ENCODE assay signal across 8 cellular contexts in the genomic region with DNA sequence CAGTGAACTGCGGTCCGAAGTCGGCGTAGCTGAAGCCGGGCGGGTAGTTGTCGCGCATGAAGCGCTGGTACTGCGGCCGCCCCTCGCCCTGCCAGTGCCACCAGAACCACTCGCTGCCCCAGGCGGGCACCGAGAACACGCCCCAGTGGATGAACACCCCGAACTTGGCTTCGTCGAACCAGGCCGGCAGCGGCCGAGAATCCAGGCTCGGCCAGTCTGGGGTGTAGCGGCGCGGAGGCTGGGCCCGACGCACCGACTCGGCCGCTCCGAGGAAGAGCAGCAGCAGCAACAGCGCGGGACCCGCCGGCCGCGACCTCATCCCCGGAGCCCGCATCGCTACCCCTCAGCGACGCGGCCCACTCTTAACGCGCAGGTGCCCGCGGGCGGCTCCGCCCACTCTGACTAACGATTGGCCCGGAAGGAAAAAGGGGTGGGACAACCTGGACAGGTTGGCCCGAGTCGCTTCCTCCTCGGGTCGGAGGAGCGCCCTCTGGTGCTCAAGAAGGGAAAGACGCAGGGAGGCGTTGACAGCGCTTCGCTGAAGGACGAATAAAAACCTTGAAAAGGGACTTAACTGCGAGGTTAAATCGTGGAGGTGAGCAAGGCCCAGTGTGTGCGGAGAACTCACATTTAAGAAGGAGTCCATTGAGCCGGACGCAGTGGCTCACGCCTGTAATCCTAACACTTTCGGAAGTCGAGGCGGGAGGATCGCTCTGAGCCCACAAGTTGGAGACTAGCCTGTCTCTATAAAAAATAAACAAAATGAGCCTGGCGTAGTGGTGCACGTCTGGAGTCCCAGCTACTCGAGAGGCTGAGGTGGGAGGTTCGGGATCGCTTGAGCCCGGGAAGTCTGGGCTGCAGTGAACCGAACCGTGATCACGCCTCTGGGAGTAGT. TPM values are rescaled to one million over a fixed set of nuclear protein-coding genes. Genes with fewer than 3 reads are reported as not detected.
DNase-seq lines count a peak whose midpoint lies in the region; ATAC-seq and TF ChIP-seq lines count a peak whose summit lies in the region.

Gene FUCA1 (minus strand): TSS at position 338 of the 895 bp plus-strand sequence. CDS start 4 bp downstream, at position 334.

- peak; percentile 92 for DNase-seq in GM12864 (ENCODE audit: low read depth)
- peak; percentile 96 for DNase-seq in NCI-H1105 (lab: John Stamatoyannopoulos, UW)
- DNase-seq in adipocyte (ENCODE audit: low read depth) = peak; percentile 96
- peak; percentile 92 to 95 (median 94) for DNase-seq in heart left ventricle
- DNase-seq in pons (ENCODE audit: low spot score) = peak; percentile 95
- DNase-seq in type B pancreatic cell (ENCODE audit: extremely low spot score, unreplicated experiment) = peak; percentile 93

- no peaks in the 10 kb centered on the region for H3K9me2 ChIP-seq in SU-DHL-6 (replicated peaks; ENCODE audit: insufficient read depth, low read length)

- H3K9ac ChIP-seq in SU-DHL-6 (ENCODE audit: low read length) = peak within 1 kb of the TSS; percentile 65
- H3K9ac ChIP-seq in adipocyte (ENCODE audit: low read length) = peak within 1 kb of the TSS; percentile 69

- H3K27ac ChIP-seq in SU-DHL-6 (ENCODE audit: low read depth, low read length) (peak within 1 kb of the TSS; percentile 72), heart left ventricle (peak within 1 kb of the TSS; percentile 37 to 83 (median 74))

- TF ChIP-seq CTCF in GM12864 (IDR thresholded peaks at IDR 0.05; ENCODE audit: low read depth, low read length, missing control alignments) = peak; percentile 92
- TF ChIP-seq CTCF in SU-DHL-6 (IDR thresholded peaks at IDR 0.05; ENCODE audit: insufficient read depth, low read length, poor library complexity, severe bottlenecking) = peak; percentile 91
- peak; percentile 89 to 99 (median 94) for TF ChIP-seq CTCF in heart left ventricle (IDR thresholded peaks at IDR 0.05)
- peak; percentile 98 for TF ChIP-seq CTCF in type B pancreatic cell (conservative IDR thresholded peaks at IDR 0.05)

- H3K9me3 Mint-ChIP-seq in type B pancreatic cell = no peaks in the 10 kb centered on the region

- 2 to 6% (median 4%) methylated on average over 59 to 81 of the region's 81 CpGs for WGBS in heart left ventricle, 4 donors

- intact Hi-C loops in heart left ventricle (cut with DNase I) = loop anchor here in 9 of 10 donors (2.0 to 10.0 kb wide), 11 partner anchors 41 to 159 kb away; partner anchors contain the start of genes PITHD1 (in 4 of the 9), GALE (in 2 of the 9) and HMGCL (in 2 of the 9)

- H3K27me3 Mint-ChIP-seq in type B pancreatic cell = peaks cover 30% of the 10 kb centered on the region

- ATAC-seq in HG02623 (IDR thresholded peaks at IDR 0.05; ENCODE audit: unreplicated experiment) (peak; percentile 92), heart left ventricle (peak; percentile 95 to 99 (median 99))

- H3K79me2 ChIP-seq in SU-DHL-6 (ENCODE audit: insufficient read depth, low read length) = peaks cover 13% of the 10 kb centered on the region; the same call in 1 of the 2 replicates

- H3K4me3 ChIP-seq in GM12864 (ENCODE audit: low read depth, low read length) (peak within 1 kb of the TSS; percentile 61), SU-DHL-6 (ENCODE audit: insufficient read depth, low read length, poor library complexity, severe bottlenecking) (peak within 1 kb of the TSS; percentile 59), adipocyte (ENCODE audit: low read length) (peak within 1 kb of the TSS; percentile 85), heart left ventricle (peak within 1 kb of the TSS; percentile 62 to 98 (median 84))

- peaks cover 7% of the 10 kb centered on the region; the same call in 1 of the 2 replicates for H3F3A ChIP-seq in SU-DHL-6 (ENCODE audit: insufficient read depth)

- H3K36me3 ChIP-seq in SU-DHL-6 (ENCODE audit: low read length) = peaks cover 2% of the 10 kb centered on the region; the same call in 1 of the 2 replicates
- no peaks in the 10 kb centered on the region for H3K36me3 ChIP-seq in adipocyte (ENCODE audit: control insufficient read depth, insufficient read depth, low read length, severe bottlenecking)
- H3K36me3 ChIP-seq in heart left ventricle = peaks cover 0 to 22% (median 18%) of the 10 kb centered on the region in 9 donors

- H3K9me3 ChIP-seq in SU-DHL-6 (ENCODE audit: insufficient read depth, low read length) = no peaks in the 10 kb centered on the region
- H3K9me3 ChIP-seq in adipocyte (ENCODE audit: control insufficient read depth, low read length) = no peaks in the 10 kb centered on the region
- no peaks in the 10 kb centered on the region for H3K9me3 ChIP-seq in heart left ventricle

- peaks cover 4% of the 10 kb centered on the region for H3K36me3 Mint-ChIP-seq in type B pancreatic cell

- peaks cover 13% of the 10 kb centered on the region for H3K4me1 Mint-ChIP-seq in type B pancreatic cell (ENCODE audit: unreplicated experiment)

- no peaks in the 10 kb centered on the region for H3K27me3 ChIP-seq in SU-DHL-6 (ENCODE audit: low read length)
- H3K27me3 ChIP-seq in adipocyte (replicated peaks; ENCODE audit: control insufficient read depth, insufficient read depth, low read length) = peaks cover 11% of the 10 kb centered on the region
- H3K27me3 ChIP-seq in heart left ventricle = no peaks in the 10 kb centered on the region

- peak within 1 kb of the TSS; percentile 73 for H2AFZ ChIP-seq in SU-DHL-6 (ENCODE audit: low read depth, low read length, severe bottlenecking)

- H3K4me1 ChIP-seq in adipocyte (ENCODE audit: control insufficient read depth, insufficient read depth, low read length) (no peaks in the 10 kb centered on the region), heart left ventricle (peaks cover 0 to 48% (median 23%) of the 10 kb centered on the region in 12 donors)

- TF ChIP-seq POLR2A in heart left ventricle (IDR thresholded peaks at IDR 0.05) = peak in 1 of 2 donors; percentile 82

- peak within 1 kb of the TSS; percentile 88 for H3K4me2 ChIP-seq in SU-DHL-6 (ENCODE audit: low read depth, low read length, poor library complexity, severe bottlenecking)

- no peaks in the 10 kb centered on the region for H4K20me1 ChIP-seq in SU-DHL-6 (ENCODE audit: low read depth, low read length)

- H3K27ac Mint-ChIP-seq in type B pancreatic cell = peak within 1 kb of the TSS; percentile 59

- H3K4me3 Mint-ChIP-seq in type B pancreatic cell = peak within 1 kb of the TSS; percentile 88

RNA-seq across cellular contexts. Expression of gene FUCA1, which starts in this region (rescaled TPM):
- total RNA-seq in heart left ventricle = 10 to 100 TPM; 12.8 to 54.2 (median 16.1) TPM
- polyA plus RNA-seq in heart left ventricle = 10 to 100 TPM; 10.6 to 16.4 TPM
- 20.6 and 40.8 TPM in 2 replicates for total RNA-seq in type B pancreatic cell (ENCODE audit: low replicate concordance)

Comparison
In these comparisons a context has a peak if more than half of its experiments do, and no peak if none do; other contexts are left out.
1. Peak in every context shown above with its lines: DNase-seq, ATAC-seq, H3K4me3 ChIP-seq and H3K27ac ChIP-seq.